ENCODE assay signal across 8 cellular contexts in genomic region chr18:26655010-26655613, GRCh38.
A peak's percentile ranks its signal among the peaks of the same experiment; 100 is the strongest.
DNase-seq lines count a peak whose midpoint lies in the region; ATAC-seq and TF ChIP-seq lines count a peak whose summit lies in the region.

No MANE protein-coding gene starts in this region.

- no peak overlapping the region for H2BK120ac ChIP-seq in neuronal stem cell (ENCODE audit: low read depth, low read length)

- peaks cover 24% of the 10 kb centered on the region for H3K4me1 Mint-ChIP-seq in CD14-positive monocyte
- peaks cover 6% of the 10 kb centered on the region for H3K4me1 Mint-ChIP-seq in stimulated activated effector memory CD8-positive, alpha-beta T cell treated with anti-CD3 and anti-CD28 coated beads, Interleukin-12 subunit alpha, Interleukin-12 subunit beta, amount 100 ng/mL, for 72 hours

- H3K27me3 ChIP-seq in NT2/D1 (ENCODE audit: insufficient read depth, insufficient read length) (peaks cover 6% of the 10 kb centered on the region), esophagus squamous epithelium (peaks cover 0 to 16% (median 0%) of the 10 kb centered on the region in 4 donors), neuronal stem cell (ENCODE audit: control insufficient read depth in 3 of 3, insufficient read depth in 3 of 3, low read depth in 1 of 3, low read length in 3 of 3) (peaks cover 0 to 5% (median 0%) of the 10 kb centered on the region in 3 experiments)

- no peak for TF ChIP-seq CTCF in CD14-positive monocyte (IDR thresholded peaks at IDR 0.05)
- no peak for TF ChIP-seq CTCF in esophagus squamous epithelium (IDR thresholded peaks at IDR 0.05)

- intact Hi-C loops in CD14-positive monocyte (cut with micrococcal nuclease): no loop called here
- intact Hi-C loops in esophagus squamous epithelium (cut with DNase I): loop anchor here (10.0 kb wide), 1 partner anchor 250 kb away; no protein-coding TSS in a partner anchor

- no peak overlapping the region for H3K9ac ChIP-seq in NT2/D1 (ENCODE audit: insufficient read length, low read depth)
- no peak overlapping the region for H3K9ac ChIP-seq in neuronal stem cell (ENCODE audit: low read depth, low read length, poor library complexity)

- no peak overlapping the region for H3K14ac ChIP-seq in neuronal stem cell (ENCODE audit: low read length)

- H3K36me3 Mint-ChIP-seq in CD14-positive monocyte: peaks cover 3 to 4% of the 10 kb centered on the region in 2 donors
- H3K36me3 Mint-ChIP-seq in stimulated activated effector memory CD8-positive, alpha-beta T cell treated with anti-CD3 and anti-CD28 coated beads, Interleukin-12 subunit alpha, Interleukin-12 subunit beta, amount 100 ng/mL, for 72 hours: no peaks in the 10 kb centered on the region

- H4K8ac ChIP-seq in neuronal stem cell (ENCODE audit: low read depth, low read length): no peak overlapping the region

- H3K4me1 ChIP-seq in NT2/D1 (ENCODE audit: insufficient read depth, insufficient read length) (no peaks in the 10 kb centered on the region), esophagus squamous epithelium (peaks cover 9 to 46% (median 17%) of the 10 kb centered on the region in 3 donors), neuronal stem cell (ENCODE audit: control insufficient read depth in 2 of 2, insufficient read depth in 1 of 2, low read depth in 1 of 2, low read length in 2 of 2) (peaks cover 9 to 23% of the 10 kb centered on the region in 2 donors)

- peak overlapping the region; percentile 88 for H2AFZ ChIP-seq in neuronal stem cell (ENCODE audit: low read length)

- no peaks in the 10 kb centered on the region for H3K36me3 ChIP-seq in NT2/D1 (ENCODE audit: insufficient read depth, insufficient read length, low read length)
- no peaks in the 10 kb centered on the region for H3K36me3 ChIP-seq in esophagus squamous epithelium
- H3K36me3 ChIP-seq in neuronal stem cell (replicated peaks in 1 of 2; ENCODE audit: control insufficient read depth in 2 of 2, insufficient read depth in 2 of 2, low read length in 2 of 2): no peaks in the 10 kb centered on the region

- peak overlapping the region; percentile 23 for H3K23ac ChIP-seq in neuronal stem cell (ENCODE audit: low read depth, low read length, poor library complexity)

- H3K9me3 ChIP-seq in NT2/D1 (ENCODE audit: insufficient read depth, low read length): no peaks in the 10 kb centered on the region
- no peaks in the 10 kb centered on the region for H3K9me3 ChIP-seq in esophagus squamous epithelium
- H3K9me3 ChIP-seq in neuronal stem cell (replicated peaks in 1 of 2; ENCODE audit: control insufficient read depth in 2 of 2, insufficient read depth in 1 of 2, low read depth in 1 of 2, low read length in 2 of 2): no peaks in the 10 kb centered on the region

- H2BK5ac ChIP-seq in neuronal stem cell (ENCODE audit: low read length): no peak overlapping the region

- H2BK12ac ChIP-seq in neuronal stem cell (ENCODE audit: low read length): no peak overlapping the region

- DNase-seq in CD14-positive monocyte (ENCODE audit: low spot score): no peak
- DNase-seq in NT2/D1 (ENCODE audit: low read depth, low spot score): no peak
- no peak for DNase-seq in esophagus squamous epithelium (lab: John Stamatoyannopoulos, UW)
- peak; percentile 23 for DNase-seq in neuronal stem cell (ENCODE audit: low spot score)
- DNase-seq in NK-92 (lab: John Stamatoyannopoulos, UW; ENCODE audit: unreplicated experiment): no peak
- DNase-seq in activated gamma-delta T cell treated with Interleukin-2 at 50 U/mL for 16 hours: no peak
- DNase-seq in occipital lobe (lab: John Stamatoyannopoulos, UW): no peak
- no peak for DNase-seq in stimulated activated effector memory CD8-positive, alpha-beta T cell treated with anti-CD3 and anti-CD28 coated beads, Interleukin-12 subunit alpha, Interleukin-12 subunit beta, amount 100 ng/mL, for 72 hours (ENCODE audit: low spot score in 2 of 2)

- H4K91ac ChIP-seq in neuronal stem cell (ENCODE audit: low read depth, low read length, poor library complexity): no peak overlapping the region

- 5 to 16% methylated on average over 6 of the region's 6 CpGs for WGBS in esophagus squamous epithelium, 2 donors
- no CpG with 5 or more reads among the region's 6 CpGs for WGBS in neuronal stem cell (ENCODE audit: extremely low coverage in 2 of 2, insufficient read length in 2 of 2, insufficient replicate concordance in 1 of 2), 2 donors

- no peak for TF ChIP-seq POLR2A in esophagus squamous epithelium (IDR thresholded peaks at IDR 0.05)

- no peaks in the 10 kb centered on the region for H3K79me1 ChIP-seq in neuronal stem cell (ENCODE audit: low read depth, low read length)

- H3K4me2 ChIP-seq in neuronal stem cell (ENCODE audit: insufficient read depth, low read length, poor library complexity, severe bottlenecking): peak overlapping the region; percentile 74

- peaks cover 67 to 76% (median 71%) of the 10 kb centered on the region in 3 donors for H3K27me3 Mint-ChIP-seq in CD14-positive monocyte (ENCODE audit: low read depth in 3 of 3)

- peak overlapping the region; percentile 10 for H3K4me3 ChIP-seq in NT2/D1 (ENCODE audit: insufficient read length, low read depth)
- H3K4me3 ChIP-seq in esophagus squamous epithelium: peak overlapping the region; percentile 61 to 89 (median 78)
- H3K4me3 ChIP-seq in neuronal stem cell (ENCODE audit: low read length in 2 of 2): peak overlapping the region in 1 of 2 donors; percentile 63

- H2BK15ac ChIP-seq in neuronal stem cell (ENCODE audit: low read length): no peak overlapping the region

- H2AK5ac ChIP-seq in neuronal stem cell (ENCODE audit: low read depth, low read length): no peak overlapping the region

- peak overlapping the region in 3 of 4 donors; percentile 76 to 93 (median 79) for H3K27ac ChIP-seq in esophagus squamous epithelium
- H3K27ac ChIP-seq in neuronal stem cell (replicated peaks; ENCODE audit: low read length): no peak overlapping the region

- ATAC-seq in stimulated activated effector memory CD8-positive, alpha-beta T cell treated with anti-CD3 and anti-CD28 coated beads, Interleukin-12 subunit alpha, Interleukin-12 subunit beta, amount 100 ng/mL, for 72 hours: no peak

- peaks cover 0 to 5% (median 0%) of the 10 kb centered on the region in 7 donors for H3K9me3 Mint-ChIP-seq in CD14-positive monocyte
- H3K9me3 Mint-ChIP-seq in stimulated activated effector memory CD8-positive, alpha-beta T cell treated with anti-CD3 and anti-CD28 coated beads, Interleukin-12 subunit alpha, Interleukin-12 subunit beta, amount 100 ng/mL, for 72 hours: no peaks in the 10 kb centered on the region

- peak overlapping the region; percentile 73 to 88 for H3K4me3 Mint-ChIP-seq in CD14-positive monocyte
- no peak overlapping the region for H3K4me3 Mint-ChIP-seq in stimulated activated effector memory CD8-positive, alpha-beta T cell treated with anti-CD3 and anti-CD28 coated beads, Interleukin-12 subunit alpha, Interleukin-12 subunit beta, amount 100 ng/mL, for 72 hours

- H3K27ac Mint-ChIP-seq in CD14-positive monocyte: peak overlapping the region in 1 of 7 donors; percentile 50
- H3K27ac Mint-ChIP-seq in stimulated activated effector memory CD8-positive, alpha-beta T cell treated with anti-CD3 and anti-CD28 coated beads, Interleukin-12 subunit alpha, Interleukin-12 subunit beta, amount 100 ng/mL, for 72 hours: no peak overlapping the region

- H3K4ac ChIP-seq in neuronal stem cell (ENCODE audit: low read length): no peak overlapping the region

- H3K18ac ChIP-seq in neuronal stem cell (ENCODE audit: low read length): no peak overlapping the region
